7 cellular contexts compared by ENCODE assay signal in genomic region chr3:74053970-74054369, GRCh38.
"Had no signal": no experiment of that assay in that cellular context is flagged by ENCODE, and none has a peak within 500 bp of the region (broad histone marks: within the 10 kb centered on the region; RNA-seq: fewer than 3 reads in every experiment).

No MANE protein-coding gene starts in this region.

- H3K9ac ChIP-seq: GM23248 had no signal

- DNase-seq: GM23248, GOT3, H9, HCEC 1CT, HFFc6, IMR-90 had no signal

- ATAC-seq: K562 had no signal

- H3K27ac ChIP-seq: GM23248 had no signal

- H2AFZ ChIP-seq: GM23248 had no signal

- H3K4me3 ChIP-seq: GM23248, K562 had no signal
